In the genomic region with DNA sequence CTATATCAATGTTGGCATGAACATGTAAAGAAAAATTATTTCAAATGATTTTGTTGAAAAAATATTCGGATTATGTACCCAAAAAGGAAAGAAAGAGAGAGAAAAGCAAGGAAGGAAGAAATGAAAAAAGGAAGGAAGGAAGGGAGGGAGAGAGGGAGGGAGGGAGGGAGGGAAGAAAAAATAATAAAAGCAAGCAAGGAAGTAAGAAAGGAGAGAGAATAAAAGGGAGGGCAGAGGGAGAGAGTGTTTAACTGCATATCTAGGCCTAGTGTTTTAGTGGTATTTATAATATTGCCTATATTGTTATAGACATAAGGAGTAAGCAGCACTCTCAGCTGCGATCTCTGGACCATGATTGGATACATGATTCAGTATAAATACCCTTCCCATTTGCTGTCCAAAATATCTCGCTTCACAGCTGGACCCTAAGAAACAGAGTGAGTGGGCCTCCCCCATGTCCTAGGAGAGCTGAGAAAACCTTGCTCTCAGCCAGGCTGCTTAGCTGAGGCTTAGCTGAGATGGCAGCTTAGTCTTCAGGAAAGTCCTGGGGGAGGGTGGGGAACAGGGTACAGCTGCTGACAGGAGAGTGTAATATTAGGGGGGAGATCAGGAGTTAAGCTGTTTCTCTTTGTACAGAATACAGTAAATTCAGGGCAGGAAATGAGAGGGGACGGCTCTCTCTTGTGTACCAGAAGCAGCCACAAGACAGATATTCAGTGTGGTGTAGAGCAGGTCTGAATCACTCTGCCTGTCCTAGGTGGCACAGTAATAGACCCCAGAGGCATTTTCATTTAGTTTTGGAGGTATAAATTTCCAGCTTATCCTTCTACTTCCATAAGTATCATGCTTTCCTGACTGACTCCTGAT, we compare ENCODE assay signal across 17 cellular contexts.
DNase-seq lines count a peak whose midpoint lies in the region; ATAC-seq and TF ChIP-seq lines count a peak whose summit lies in the region.
"Had no signal": no experiment of that assay in that cellular context is flagged by ENCODE, and none has a peak within 500 bp of the region (broad histone marks: within the 10 kb centered on the region; RNA-seq: fewer than 3 reads in every experiment).

No MANE protein-coding gene starts in this region.

- H3K9me3 ChIP-seq in CD8-positive, alpha-beta memory T cell (ENCODE audit: low read length), result no peaks in the 10 kb centered on the region
- H3K9me3 ChIP-seq: heart left ventricle, psoas muscle had no signal

- POLR2A ChIA-PET in CD8-positive, alpha-beta memory T cell (lab: Charles Lee), result interaction anchor here (0.7 to 1.6 kb wide), 4 partner anchors 8 to 123 kb away, joined by 4 to 10 read pairs (median 6); no protein-coding TSS in a partner anchor

- peak overlapping the region; percentile 44 for H3K27ac ChIP-seq in CD8-positive, alpha-beta memory T cell (ENCODE audit: low read depth, low read length)
- H3K27ac ChIP-seq: PC-9, psoas muscle had no signal

- no peaks in the 10 kb centered on the region for H3K27me3 Mint-ChIP-seq in CD8-positive, alpha-beta memory T cell
- no peaks in the 10 kb centered on the region for H3K27me3 Mint-ChIP-seq in activated naive CD8-positive, alpha-beta T cell treated with anti-CD3 and anti-CD28 coated beads, Interleukin-2, amount 50 U/mL, for 24 hours
- H3K27me3 Mint-ChIP-seq: B cell, type B pancreatic cell had no signal

- no peak for TF ChIP-seq CTCF in NB4 (IDR thresholded peaks at IDR 0.05; ENCODE audit: low read depth, low read length)

- H3K4me3 Mint-ChIP-seq in CD8-positive, alpha-beta memory T cell, result peak overlapping the region; percentile 87 to 100 (median 91)
- peak overlapping the region; percentile 79 for H3K4me3 Mint-ChIP-seq in activated naive CD8-positive, alpha-beta T cell treated with anti-CD3 and anti-CD28 coated beads, Interleukin-2, amount 50 U/mL, for 24 hours
- H3K4me3 Mint-ChIP-seq: B cell, type B pancreatic cell had no signal

- no peaks in the 10 kb centered on the region for H3K36me3 ChIP-seq in CD8-positive, alpha-beta memory T cell (ENCODE audit: insufficient read depth, low read length)
- H3K36me3 ChIP-seq: heart left ventricle had no signal

- CTCF ChIA-PET in CD8-positive, alpha-beta memory T cell (lab: Charles Lee), result interaction anchor here (0.8 to 2.8 kb wide), 8 partner anchors 9 to 232 kb away, joined by 3 to 25 read pairs (median 4); no protein-coding TSS in a partner anchor

- no peaks in the 10 kb centered on the region for H3K27me3 ChIP-seq in CD8-positive, alpha-beta memory T cell (ENCODE audit: insufficient read depth, low read length, poor library complexity, severe bottlenecking)
- H3K27me3 ChIP-seq: heart left ventricle had no signal

- peaks cover 0 to 14% (median 2%) of the 10 kb centered on the region in 3 donors for H3K36me3 Mint-ChIP-seq in CD8-positive, alpha-beta memory T cell
- no peaks in the 10 kb centered on the region for H3K36me3 Mint-ChIP-seq in activated naive CD8-positive, alpha-beta T cell treated with anti-CD3 and anti-CD28 coated beads, Interleukin-2, amount 50 U/mL, for 24 hours (ENCODE audit: low read depth)
- H3K36me3 Mint-ChIP-seq: type B pancreatic cell had no signal

- DNase-seq in CD8-positive, alpha-beta memory T cell, result no peak
- peak; percentile 51 for DNase-seq in NB4 (ENCODE audit: low read depth)
- DNase-seq in activated naive CD8-positive, alpha-beta T cell treated with anti-CD3 and anti-CD28 coated beads, Interleukin-2, amount 50 U/mL, for 24 hours, result no peak
- DNase-seq in retina, result peak; percentile 44
- DNase-seq in NOMO-1 (lab: John Stamatoyannopoulos, UW; ENCODE audit: unreplicated experiment in 2 of 2), result no peak
- DNase-seq in T-helper 9 cell, result no peak
- DNase-seq in HuH-7 (ENCODE audit: low spot score), result no peak
- DNase-seq: activated CD4-positive, alpha-beta T cell treated with anti-CD3 and anti-CD28 coated beads for 1 hour; kidney glomerular epithelial cell; NCI-H1417; NCI-H446 treated with DMSO at 0.1 percent for 48 hours; psoas muscle; stimulated activated CD8-positive, alpha-beta memory T cell treated with anti-CD3 and anti-CD28 coated beads, Interleukin-4, amount 100 ng/mL, for 48 hours had no signal

- peak; percentile 51 for ATAC-seq in activated naive CD8-positive, alpha-beta T cell treated with anti-CD3 and anti-CD28 coated beads, Interleukin-2, amount 50 U/mL, for 24 hours
- ATAC-seq: psoas muscle had no signal

- no peaks in the 10 kb centered on the region for H3K9me3 Mint-ChIP-seq in CD8-positive, alpha-beta memory T cell
- H3K9me3 Mint-ChIP-seq in activated naive CD8-positive, alpha-beta T cell treated with anti-CD3 and anti-CD28 coated beads, Interleukin-2, amount 50 U/mL, for 24 hours, result no peaks in the 10 kb centered on the region
- H3K9me3 Mint-ChIP-seq: type B pancreatic cell had no signal

- TF ChIP-seq POLR2A in NB4 (IDR thresholded peaks at IDR 0.05; ENCODE audit: extremely low read depth, insufficient read length), result no peak

- peak overlapping the region; percentile 78 to 95 (median 90) for H3K27ac Mint-ChIP-seq in CD8-positive, alpha-beta memory T cell
- peak overlapping the region; percentile 77 for H3K27ac Mint-ChIP-seq in activated naive CD8-positive, alpha-beta T cell treated with anti-CD3 and anti-CD28 coated beads, Interleukin-2, amount 50 U/mL, for 24 hours
- H3K27ac Mint-ChIP-seq: B cell, type B pancreatic cell had no signal

- H3K4me3 ChIP-seq in CD8-positive, alpha-beta memory T cell (ENCODE audit: low read length), result peak overlapping the region; percentile 28
- H3K4me3 ChIP-seq in NB4 (ENCODE audit: low read depth, low read length), result peak overlapping the region; percentile 67
- H3K4me3 ChIP-seq: PC-9, psoas muscle had no signal

- peaks cover 64 to 81% (median 78%) of the 10 kb centered on the region in 3 donors for H3K4me1 Mint-ChIP-seq in CD8-positive, alpha-beta memory T cell
- peaks cover 56% of the 10 kb centered on the region for H3K4me1 Mint-ChIP-seq in activated naive CD8-positive, alpha-beta T cell treated with anti-CD3 and anti-CD28 coated beads, Interleukin-2, amount 50 U/mL, for 24 hours

- peaks cover 29% of the 10 kb centered on the region for H3K4me1 ChIP-seq in CD8-positive, alpha-beta memory T cell (ENCODE audit: insufficient read depth, low read length)
- H3K4me1 ChIP-seq: psoas muscle had no signal

Comparison
In these comparisons a context has a peak if more than half of its experiments do, and no peak if none do; other contexts are left out.
1. DNase-seq: peak in NB4 (single experiment) and retina (single experiment); none in CD8-positive, alpha-beta memory T cell (0 of 5), activated naive CD8-positive, alpha-beta T cell treated with anti-CD3 and anti-CD28 coated beads, Interleukin-2, amount 50 U/mL, for 24 hours (single experiment), NOMO-1 (0 of 2), T-helper 9 cell (single experiment) and HuH-7 (single experiment).